In the genomic region with DNA sequence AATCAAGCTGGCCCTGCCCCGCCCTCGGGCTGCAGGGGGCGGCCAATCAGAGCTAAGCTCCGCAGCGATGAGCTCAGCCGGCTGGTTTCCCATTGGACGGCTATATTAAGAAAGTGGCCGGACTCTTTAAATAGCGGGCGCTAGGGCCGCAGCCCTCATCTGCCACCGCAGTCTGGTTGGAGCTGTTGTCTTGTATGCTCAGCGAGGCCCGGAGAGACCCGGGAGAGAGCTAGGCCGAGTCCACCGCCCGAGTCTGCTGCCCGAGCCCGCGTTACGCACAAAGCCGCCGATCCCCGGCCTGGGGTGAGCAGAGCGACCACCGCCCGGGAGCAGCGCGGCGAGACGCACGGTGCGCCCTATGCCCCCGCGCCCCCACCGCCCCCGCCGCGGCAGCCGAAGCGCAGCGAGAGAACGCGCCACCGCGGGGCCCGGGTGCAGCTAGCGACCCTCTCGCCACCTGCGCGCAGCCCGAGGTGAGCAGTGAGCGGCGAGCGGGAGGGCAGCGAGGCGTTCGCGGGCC, we compare ENCODE assay signal across 1 cellular context.
A peak's percentile ranks its signal among the peaks of the same experiment; 100 is the strongest.
TF ChIP-seq lines count a peak whose summit lies in the region.

A gene (plus strand): TSS at position 158 of the 520 bp plus-strand sequence. CDS start 392 bp downstream, outside the sequence.

TF ChIP-seq in HepG2, 621 proteins besides CTCF, POLR2A, EP300 and RAD21 (continued from another document and continues in another):
- TF ChIP-seq SYNCRIP (IDR thresholded peaks at IDR 0.05; ENCODE audit: insufficient read depth, low read depth, low read length), result no peak
- TF ChIP-seq STAT5B (CRISPR knock-in tag; IDR thresholded peaks at IDR 0.05), result no peak
- peak; percentile 87; the same call in 1 of the 2 replicates for TF ChIP-seq TOE1 (CRISPR knock-in tag; IDR thresholded peaks at IDR 0.05)
- peak; percentile 72; the same call in 1 of the 2 replicates for TF ChIP-seq ZNF746 (CRISPR knock-in tag; IDR thresholded peaks at IDR 0.05)
- TF ChIP-seq ZNF816 (CRISPR knock-in tag; IDR thresholded peaks at IDR 0.05; ENCODE audit: borderline replicate concordance), result peak; percentile 56; the same call in 1 of the 2 replicates
- peak; percentile 93 for TF ChIP-seq ZMYM4 (CRISPR knock-in tag; IDR thresholded peaks at IDR 0.05)
- TF ChIP-seq ZNF777 (CRISPR knock-in tag; IDR thresholded peaks at IDR 0.05), result peak; percentile 31; the same call in 1 of the 2 replicates
- TF ChIP-seq, protein P1, sequence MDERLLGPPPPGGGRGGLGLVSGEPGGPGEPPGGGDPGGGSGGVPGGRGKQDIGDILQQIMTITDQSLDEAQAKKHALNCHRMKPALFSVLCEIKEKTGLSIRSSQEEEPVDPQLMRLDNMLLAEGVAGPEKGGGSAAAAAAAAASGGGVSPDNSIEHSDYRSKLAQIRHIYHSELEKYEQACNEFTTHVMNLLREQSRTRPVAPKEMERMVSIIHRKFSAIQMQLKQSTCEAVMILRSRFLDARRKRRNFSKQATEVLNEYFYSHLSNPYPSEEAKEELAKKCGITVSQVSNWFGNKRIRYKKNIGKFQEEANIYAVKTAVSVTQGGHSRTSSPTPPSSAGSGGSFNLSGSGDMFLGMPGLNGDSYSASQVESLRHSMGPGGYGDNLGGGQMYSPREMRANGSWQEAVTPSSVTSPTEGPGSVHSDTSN (CRISPR knock-in tag; IDR thresholded peaks at IDR 0.05), result peak; percentile 94
- no peak for TF ChIP-seq JDP2 (CRISPR knock-in tag; IDR thresholded peaks at IDR 0.05; ENCODE audit: borderline replicate concordance)
- TF ChIP-seq ZNF282 (IDR thresholded peaks at IDR 0.05; ENCODE audit: partially characterized antibody), result no peak
- TF ChIP-seq, protein P2, sequence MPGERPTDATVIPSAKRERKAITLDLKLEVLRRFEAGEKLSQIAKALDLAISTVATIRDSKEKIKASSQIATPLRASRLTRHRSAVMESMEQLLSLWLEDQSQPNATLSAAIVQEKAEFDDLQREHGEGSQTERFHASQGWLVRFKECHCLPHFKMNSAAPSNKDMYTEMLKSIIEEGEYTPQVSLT (CRISPR knock-in tag; IDR thresholded peaks at IDR 0.05; ENCODE audit: borderline replicate concordance, low read depth), result no peak
- TF ChIP-seq ZNF720 (CRISPR knock-in tag; IDR thresholded peaks at IDR 0.05), result no peak
- TF ChIP-seq AGO2 (optimal IDR thresholded peaks at IDR 0.05; ENCODE audit: low read depth, low read length), result no peak
- TF ChIP-seq, protein P3, sequence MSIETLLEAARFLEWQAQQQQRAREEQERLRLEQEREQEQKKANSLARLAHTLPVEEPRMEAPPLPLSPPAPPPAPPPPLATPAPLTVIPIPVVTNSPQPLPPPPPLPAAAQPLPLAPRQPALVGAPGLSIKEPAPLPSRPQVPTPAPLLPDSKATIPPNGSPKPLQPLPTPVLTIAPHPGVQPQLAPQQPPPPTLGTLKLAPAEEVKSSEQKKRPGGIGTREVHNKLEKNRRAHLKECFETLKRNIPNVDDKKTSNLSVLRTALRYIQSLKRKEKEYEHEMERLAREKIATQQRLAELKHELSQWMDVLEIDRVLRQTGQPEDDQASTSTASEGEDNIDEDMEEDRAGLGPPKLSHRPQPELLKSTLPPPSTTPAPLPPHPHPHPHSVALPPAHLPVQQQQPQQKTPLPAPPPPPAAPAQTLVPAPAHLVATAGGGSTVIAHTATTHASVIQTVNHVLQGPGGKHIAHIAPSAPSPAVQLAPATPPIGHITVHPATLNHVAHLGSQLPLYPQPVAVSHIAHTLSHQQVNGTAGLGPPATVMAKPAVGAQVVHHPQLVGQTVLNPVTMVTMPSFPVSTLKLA (IDR thresholded peaks at IDR 0.05), result no peak
- no peak for TF ChIP-seq NCOA1 (CRISPR knock-in tag; IDR thresholded peaks at IDR 0.05)
- TF ChIP-seq, protein P4, sequence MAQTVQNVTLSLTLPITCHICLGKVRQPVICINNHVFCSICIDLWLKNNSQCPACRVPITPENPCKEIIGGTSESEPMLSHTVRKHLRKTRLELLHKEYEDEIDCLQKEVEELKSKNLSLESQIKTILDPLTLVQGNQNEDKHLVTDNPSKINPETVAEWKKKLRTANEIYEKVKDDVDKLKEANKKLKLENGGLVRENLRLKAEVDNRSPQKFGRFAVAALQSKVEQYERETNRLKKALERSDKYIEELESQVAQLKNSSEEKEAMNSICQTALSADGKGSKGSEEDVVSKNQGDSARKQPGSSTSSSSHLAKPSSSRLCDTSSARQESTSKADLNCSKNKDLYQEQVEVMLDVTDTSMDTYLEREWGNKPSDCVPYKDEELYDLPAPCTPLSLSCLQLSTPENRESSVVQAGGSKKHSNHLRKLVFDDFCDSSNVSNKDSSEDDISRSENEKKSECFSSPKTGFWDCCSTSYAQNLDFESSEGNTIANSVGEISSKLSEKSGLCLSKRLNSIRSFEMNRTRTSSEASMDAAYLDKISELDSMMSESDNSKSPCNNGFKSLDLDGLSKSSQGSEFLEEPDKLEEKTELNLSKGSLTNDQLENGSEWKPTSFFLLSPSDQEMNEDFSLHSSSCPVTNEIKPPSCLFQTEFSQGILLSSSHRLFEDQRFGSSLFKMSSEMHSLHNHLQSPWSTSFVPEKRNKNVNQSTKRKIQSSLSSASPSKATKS (CRISPR knock-in tag; IDR thresholded peaks at IDR 0.05), result no peak; the same call in 1 of the 2 replicates
- peak; percentile 91 for TF ChIP-seq PTBP1 (IDR thresholded peaks at IDR 0.05; ENCODE audit: low read depth, low read length, poor library complexity, severe bottlenecking)
- TF ChIP-seq, protein P5, sequence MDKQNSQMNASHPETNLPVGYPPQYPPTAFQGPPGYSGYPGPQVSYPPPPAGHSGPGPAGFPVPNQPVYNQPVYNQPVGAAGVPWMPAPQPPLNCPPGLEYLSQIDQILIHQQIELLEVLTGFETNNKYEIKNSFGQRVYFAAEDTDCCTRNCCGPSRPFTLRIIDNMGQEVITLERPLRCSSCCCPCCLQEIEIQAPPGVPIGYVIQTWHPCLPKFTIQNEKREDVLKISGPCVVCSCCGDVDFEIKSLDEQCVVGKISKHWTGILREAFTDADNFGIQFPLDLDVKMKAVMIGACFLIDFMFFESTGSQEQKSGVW (CRISPR knock-in tag; IDR thresholded peaks at IDR 0.05; ENCODE audit: borderline replicate concordance), result peak; percentile 81; the same call in 1 of the 2 replicates
- TF ChIP-seq, protein P6, sequence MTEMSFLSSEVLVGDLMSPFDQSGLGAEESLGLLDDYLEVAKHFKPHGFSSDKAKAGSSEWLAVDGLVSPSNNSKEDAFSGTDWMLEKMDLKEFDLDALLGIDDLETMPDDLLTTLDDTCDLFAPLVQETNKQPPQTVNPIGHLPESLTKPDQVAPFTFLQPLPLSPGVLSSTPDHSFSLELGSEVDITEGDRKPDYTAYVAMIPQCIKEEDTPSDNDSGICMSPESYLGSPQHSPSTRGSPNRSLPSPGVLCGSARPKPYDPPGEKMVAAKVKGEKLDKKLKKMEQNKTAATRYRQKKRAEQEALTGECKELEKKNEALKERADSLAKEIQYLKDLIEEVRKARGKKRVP (CRISPR knock-in tag; IDR thresholded peaks at IDR 0.05), result no peak
- peak; percentile 99 for TF ChIP-seq GTF2F1 (IDR thresholded peaks at IDR 0.05; ENCODE audit: low read length)
- TF ChIP-seq, protein P7, sequence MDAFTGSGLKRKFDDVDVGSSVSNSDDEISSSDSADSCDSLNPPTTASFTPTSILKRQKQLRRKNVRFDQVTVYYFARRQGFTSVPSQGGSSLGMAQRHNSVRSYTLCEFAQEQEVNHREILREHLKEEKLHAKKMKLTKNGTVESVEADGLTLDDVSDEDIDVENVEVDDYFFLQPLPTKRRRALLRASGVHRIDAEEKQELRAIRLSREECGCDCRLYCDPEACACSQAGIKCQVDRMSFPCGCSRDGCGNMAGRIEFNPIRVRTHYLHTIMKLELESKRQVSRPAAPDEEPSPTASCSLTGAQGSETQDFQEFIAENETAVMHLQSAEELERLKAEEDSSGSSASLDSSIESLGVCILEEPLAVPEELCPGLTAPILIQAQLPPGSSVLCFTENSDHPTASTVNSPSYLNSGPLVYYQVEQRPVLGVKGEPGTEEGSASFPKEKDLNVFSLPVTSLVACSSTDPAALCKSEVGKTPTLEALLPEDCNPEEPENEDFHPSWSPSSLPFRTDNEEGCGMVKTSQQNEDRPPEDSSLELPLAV (CRISPR knock-in tag; conservative IDR thresholded peaks at IDR 0.05; ENCODE audit: low read depth), result no peak
- no peak for TF ChIP-seq NPAS2 (CRISPR knock-in tag; IDR thresholded peaks at IDR 0.05; ENCODE audit: borderline replicate concordance)
- 0 out of 2 replicates have a peak, but pooled peaks have one; percentile 54 for TF ChIP-seq PITX1 (CRISPR knock-in tag; IDR thresholded peaks at IDR 0.05)
- peak; percentile 34 for TF ChIP-seq ZNF776 (CRISPR knock-in tag; IDR thresholded peaks at IDR 0.05)
- peak; percentile 90; the same call in 1 of the 2 replicates for TF ChIP-seq ZSCAN21 (CRISPR knock-in tag; IDR thresholded peaks at IDR 0.05; ENCODE audit: borderline replicate concordance)
- no peak for TF ChIP-seq ZMYM2 (CRISPR knock-in tag; IDR thresholded peaks at IDR 0.05)
- TF ChIP-seq, protein P8, sequence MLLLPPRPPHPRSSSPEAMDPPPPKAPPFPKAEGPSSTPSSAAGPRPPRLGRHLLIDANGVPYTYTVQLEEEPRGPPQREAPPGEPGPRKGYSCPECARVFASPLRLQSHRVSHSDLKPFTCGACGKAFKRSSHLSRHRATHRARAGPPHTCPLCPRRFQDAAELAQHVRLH (CRISPR knock-in tag; IDR thresholded peaks at IDR 0.05; ENCODE audit: borderline replicate concordance, low read depth), result peak; percentile 74; the same call in 1 of the 2 replicates
- TF ChIP-seq, protein P9, sequence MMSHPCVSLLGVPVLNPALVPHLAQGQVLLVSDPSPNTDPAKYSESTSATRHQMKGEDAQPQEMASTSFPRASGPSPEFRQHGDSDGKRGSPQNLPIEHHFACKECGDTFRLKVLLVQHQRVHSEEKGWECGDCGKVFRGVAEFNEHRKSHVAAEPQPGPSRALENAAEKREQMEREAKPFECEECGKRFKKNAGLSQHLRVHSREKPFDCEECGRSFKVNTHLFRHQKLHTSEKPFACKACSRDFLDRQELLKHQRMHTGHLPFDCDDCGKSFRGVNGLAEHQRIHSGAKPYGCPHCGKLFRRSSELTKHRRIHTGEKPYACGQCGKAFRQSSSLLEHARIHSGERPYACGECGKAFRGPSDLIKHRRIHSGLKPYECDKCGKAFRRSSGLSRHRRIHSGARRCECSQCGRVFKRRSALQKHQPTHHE (CRISPR knock-in tag; IDR thresholded peaks at IDR 0.05; ENCODE audit: borderline replicate concordance), result peak; percentile 47; the same call in 1 of the 2 replicates
- TF ChIP-seq MTF1 (CRISPR knock-in tag; IDR thresholded peaks at IDR 0.05), result peak; percentile 80; the same call in 1 of the 2 replicates
- TF ChIP-seq RAD51 (IDR thresholded peaks at IDR 0.05; ENCODE audit: borderline replicate concordance), result no peak
- TF ChIP-seq EED (CRISPR knock-in tag; IDR thresholded peaks at IDR 0.05), result peak; percentile 91; the same call in 1 of the 2 replicates
- TF ChIP-seq TBX3 (IDR thresholded peaks at IDR 0.05; ENCODE audit: borderline replicate concordance), result no peak
- peak; percentile 85 for TF ChIP-seq JUN (CRISPR knock-in tag; IDR thresholded peaks at IDR 0.05)
- TF ChIP-seq ZNF605 (CRISPR knock-in tag; IDR thresholded peaks at IDR 0.05), result peak; percentile 74; the same call in 1 of the 2 replicates
- peak; percentile 83; the same call in 1 of the 2 replicates for TF ChIP-seq ZFP62 (CRISPR knock-in tag; IDR thresholded peaks at IDR 0.05)
- TF ChIP-seq SIN3A (IDR thresholded peaks at IDR 0.05; ENCODE audit: borderline replicate concordance, low read depth, low read length), result peak; percentile 98
- TF ChIP-seq FLYWCH1 (CRISPR knock-in tag; IDR thresholded peaks at IDR 0.05), result peak; percentile 90; the same call in 1 of the 2 replicates
- TF ChIP-seq ATAD3A (CRISPR knock-in tag; IDR thresholded peaks at IDR 0.05), result 0 out of 2 replicates have a peak, but pooled peaks have one; percentile 37
- TF ChIP-seq SATB2 (CRISPR knock-in tag; IDR thresholded peaks at IDR 0.05), result peak; percentile 96
- TF ChIP-seq ZNF451 (CRISPR knock-in tag; IDR thresholded peaks at IDR 0.05), result peak; percentile 94; the same call in 1 of the 2 replicates
- peak; percentile 93 for TF ChIP-seq ZNF766 (CRISPR knock-in tag; IDR thresholded peaks at IDR 0.05; ENCODE audit: borderline replicate concordance)
- TF ChIP-seq, protein P10, sequence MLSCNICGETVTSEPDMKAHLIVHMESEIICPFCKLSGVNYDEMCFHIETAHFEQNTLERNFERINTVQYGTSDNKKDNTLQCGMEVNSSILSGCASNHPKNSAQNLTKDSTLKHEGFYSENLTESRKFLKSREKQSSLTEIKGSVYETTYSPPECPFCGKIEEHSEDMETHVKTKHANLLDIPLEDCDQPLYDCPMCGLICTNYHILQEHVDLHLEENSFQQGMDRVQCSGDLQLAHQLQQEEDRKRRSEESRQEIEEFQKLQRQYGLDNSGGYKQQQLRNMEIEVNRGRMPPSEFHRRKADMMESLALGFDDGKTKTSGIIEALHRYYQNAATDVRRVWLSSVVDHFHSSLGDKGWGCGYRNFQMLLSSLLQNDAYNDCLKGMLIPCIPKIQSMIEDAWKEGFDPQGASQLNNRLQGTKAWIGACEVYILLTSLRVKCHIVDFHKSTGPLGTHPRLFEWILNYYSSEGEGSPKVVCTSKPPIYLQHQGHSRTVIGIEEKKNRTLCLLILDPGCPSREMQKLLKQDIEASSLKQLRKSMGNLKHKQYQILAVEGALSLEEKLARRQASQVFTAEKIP (CRISPR knock-in tag; IDR thresholded peaks at IDR 0.05; ENCODE audit: borderline replicate concordance), result 0 out of 2 replicates have a peak, but pooled peaks have one; percentile 12
- TF ChIP-seq, protein P11, sequence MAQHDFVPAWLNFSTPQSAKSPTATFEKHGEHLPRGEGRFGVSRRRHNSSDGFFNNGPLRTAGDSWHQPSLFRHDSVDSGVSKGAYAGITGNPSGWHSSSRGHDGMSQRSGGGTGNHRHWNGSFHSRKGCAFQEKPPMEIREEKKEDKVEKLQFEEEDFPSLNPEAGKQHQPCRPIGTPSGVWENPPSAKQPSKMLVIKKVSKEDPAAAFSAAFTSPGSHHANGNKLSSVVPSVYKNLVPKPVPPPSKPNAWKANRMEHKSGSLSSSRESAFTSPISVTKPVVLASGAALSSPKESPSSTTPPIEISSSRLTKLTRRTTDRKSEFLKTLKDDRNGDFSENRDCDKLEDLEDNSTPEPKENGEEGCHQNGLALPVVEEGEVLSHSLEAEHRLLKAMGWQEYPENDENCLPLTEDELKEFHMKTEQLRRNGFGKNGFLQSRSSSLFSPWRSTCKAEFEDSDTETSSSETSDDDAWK (CRISPR knock-in tag; IDR thresholded peaks at IDR 0.05), result no peak
- TF ChIP-seq, protein P12, sequence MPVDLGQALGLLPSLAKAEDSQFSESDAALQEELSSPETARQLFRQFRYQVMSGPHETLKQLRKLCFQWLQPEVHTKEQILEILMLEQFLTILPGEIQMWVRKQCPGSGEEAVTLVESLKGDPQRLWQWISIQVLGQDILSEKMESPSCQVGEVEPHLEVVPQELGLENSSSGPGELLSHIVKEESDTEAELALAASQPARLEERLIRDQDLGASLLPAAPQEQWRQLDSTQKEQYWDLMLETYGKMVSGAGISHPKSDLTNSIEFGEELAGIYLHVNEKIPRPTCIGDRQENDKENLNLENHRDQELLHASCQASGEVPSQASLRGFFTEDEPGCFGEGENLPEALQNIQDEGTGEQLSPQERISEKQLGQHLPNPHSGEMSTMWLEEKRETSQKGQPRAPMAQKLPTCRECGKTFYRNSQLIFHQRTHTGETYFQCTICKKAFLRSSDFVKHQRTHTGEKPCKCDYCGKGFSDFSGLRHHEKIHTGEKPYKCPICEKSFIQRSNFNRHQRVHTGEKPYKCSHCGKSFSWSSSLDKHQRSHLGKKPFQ (CRISPR knock-in tag; IDR thresholded peaks at IDR 0.05; ENCODE audit: insufficient replicate concordance), result no peak
